In the genomic region with DNA sequence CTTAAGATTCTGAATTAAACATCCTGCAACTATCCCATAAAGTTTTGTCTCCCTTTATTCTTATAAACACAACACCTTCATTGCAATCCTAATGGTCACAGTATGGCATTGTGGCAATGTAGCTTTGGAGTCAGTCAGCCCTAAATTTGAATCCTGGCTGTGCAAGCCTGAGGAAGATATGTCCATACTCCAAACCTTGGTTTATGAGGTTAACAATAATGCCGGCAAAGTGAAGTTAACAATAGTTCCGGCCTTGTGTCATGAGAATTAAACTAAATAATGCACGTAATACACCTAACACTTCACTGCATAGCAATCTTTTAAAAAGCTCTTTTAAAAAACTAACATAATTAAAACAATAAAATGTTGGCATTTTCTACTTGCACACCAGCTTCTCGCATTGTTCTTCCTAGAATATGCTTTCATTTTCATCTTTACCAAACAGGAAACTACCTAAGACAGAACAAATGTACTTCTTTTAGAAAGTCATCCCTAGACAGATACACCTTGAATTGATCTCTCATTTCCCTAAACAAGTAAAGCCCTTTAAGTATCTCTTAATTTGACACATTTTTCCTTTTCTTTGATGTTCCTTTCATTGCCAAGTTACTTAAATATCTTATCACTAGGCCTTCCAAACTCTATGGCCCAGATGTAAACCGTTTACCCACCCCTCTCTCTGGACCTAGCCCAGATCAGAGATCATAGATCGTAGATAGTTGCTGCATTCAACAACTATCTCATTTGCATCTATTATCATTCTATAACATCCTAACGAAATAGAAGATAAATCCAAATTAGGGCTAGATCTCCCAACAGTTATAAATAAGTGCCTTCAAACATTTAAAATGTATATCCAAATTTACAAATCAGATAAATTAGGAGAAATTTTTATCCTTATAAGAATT, we compare ENCODE assay signal across 9 cellular contexts.
A peak's percentile ranks its signal among the peaks of the same experiment; 100 is the strongest.
DNase-seq lines count a peak whose midpoint lies in the region; ATAC-seq and TF ChIP-seq lines count a peak whose summit lies in the region.
"Had no signal": no experiment of that assay in that cellular context is flagged by ENCODE, and none has a peak within 500 bp of the region (broad histone marks: within the 10 kb centered on the region; RNA-seq: fewer than 3 reads in every experiment).

No MANE protein-coding gene starts in this region.

- H3K27ac Mint-ChIP-seq in T-helper 2 cell treated with Interferon-gamma antibody and Interleukin-4, amounts not matched to agents 5 μg/mL and 100 μg/mL, for 36 hours = peak overlapping the region; percentile 94

- peak overlapping the region; percentile 84 for H3K4me3 Mint-ChIP-seq in T-helper 2 cell treated with Interferon-gamma antibody and Interleukin-4, amounts not matched to agents 5 μg/mL and 100 μg/mL, for 36 hours

- no peaks in the 10 kb centered on the region for H3K27me3 Mint-ChIP-seq in T-helper 2 cell treated with Interferon-gamma antibody and Interleukin-4, amounts not matched to agents 5 μg/mL and 100 μg/mL, for 36 hours (ENCODE audit: low read depth)

- H3K4me1 Mint-ChIP-seq in T-helper 2 cell treated with Interferon-gamma antibody and Interleukin-4, amounts not matched to agents 5 μg/mL and 100 μg/mL, for 36 hours (ENCODE audit: low read depth) = peaks cover 46% of the 10 kb centered on the region

- H3K9me3 ChIP-seq in psoas muscle = no peaks in the 10 kb centered on the region

- DNase-seq in T-helper 2 cell treated with Interferon-gamma antibody and Interleukin-4, amounts not matched to agents 5 μg/mL and 100 μg/mL, for 36 hours (ENCODE audit: low spot score) = no peak
- no peak for DNase-seq in psoas muscle
- no peak for DNase-seq in NCI-H1930 (lab: John Stamatoyannopoulos, UW)
- DNase-seq in activated effector memory CD4-positive, alpha-beta T cell treated with anti-CD3 and anti-CD28 coated beads, Interleukin-2, amount 50 U/mL, for 16 hours = no peak
- DNase-seq in hippocampal formation (lab: John Stamatoyannopoulos, UW) = no peak
- DNase-seq in NCI-H774 (lab: John Stamatoyannopoulos, UW) = no peak

- no peaks in the 10 kb centered on the region for H3K27me3 ChIP-seq in psoas muscle (ENCODE audit: insufficient read depth in 3 of 3, low read length in 2 of 3)

- peaks cover 41% of the 10 kb centered on the region for H3K4me1 ChIP-seq in psoas muscle

- no peaks in the 10 kb centered on the region for H3K36me3 ChIP-seq in psoas muscle (ENCODE audit: insufficient read depth in 1 of 2, low read depth in 1 of 2)

- 75% methylated on average over 7 of the region's 7 CpGs for WGBS in psoas muscle, 3 donors

- H3K9me3 Mint-ChIP-seq in T-helper 2 cell treated with Interferon-gamma antibody and Interleukin-4, amounts not matched to agents 5 μg/mL and 100 μg/mL, for 36 hours = no peaks in the 10 kb centered on the region

- TF ChIP-seq CTCF in psoas muscle (IDR thresholded peaks at IDR 0.05) = no peak

- no peak overlapping the region for H3K27ac ChIP-seq in psoas muscle

- intact Hi-C loops in psoas muscle (cut with DNase I) = no loop called here

- peaks cover 18% of the 10 kb centered on the region for H3K36me3 Mint-ChIP-seq in T-helper 2 cell treated with Interferon-gamma antibody and Interleukin-4, amounts not matched to agents 5 μg/mL and 100 μg/mL, for 36 hours (ENCODE audit: low read depth)

- H3K4me3 ChIP-seq in psoas muscle = peak overlapping the region; percentile 28

- ATAC-seq in GM19023 (IDR thresholded peaks at IDR 0.05; ENCODE audit: unreplicated experiment) (peak; percentile 72), HG02798 (IDR thresholded peaks at IDR 0.05; ENCODE audit: poor library complexity, unreplicated experiment) (peak; percentile 87), psoas muscle (no peak)
- ATAC-seq: Panc1 had no signal

Comparison
In these comparisons a context has a peak if more than half of its experiments do, and no peak if none do; other contexts are left out.
1. ATAC-seq: peak in GM19023 (single experiment) and HG02798 (single experiment); none in psoas muscle (0 of 4).